ENCODE assay signal across 12 cellular contexts in the genomic region with DNA sequence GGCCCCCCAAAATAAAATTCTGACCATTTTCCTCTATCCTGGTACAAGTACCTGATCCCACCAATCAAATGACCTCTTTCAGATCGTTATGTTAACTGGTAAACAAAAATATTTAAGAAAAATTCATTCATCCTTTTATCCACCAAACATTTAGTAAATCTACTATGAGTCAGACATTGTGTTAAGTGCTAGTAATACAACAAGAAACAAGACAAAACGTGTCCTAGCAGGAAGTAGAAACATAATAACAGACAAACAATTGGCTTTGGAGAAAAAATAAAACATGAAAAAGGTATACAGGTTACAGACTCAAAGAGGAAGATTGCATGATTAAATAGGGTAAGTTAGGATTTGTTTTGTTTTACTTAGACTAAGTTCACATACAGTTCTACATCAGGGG.
"Had no signal": no experiment of that assay in that cellular context is flagged by ENCODE, and none has a peak within 500 bp of the region (broad histone marks: within the 10 kb centered on the region; RNA-seq: fewer than 3 reads in every experiment).

No MANE protein-coding gene starts in this region.

- DNase-seq: effector memory CD8-positive, alpha-beta T cell; erythroblast; heart left ventricle; hippocampal formation; kidney glomerular epithelial cell; mucosa of descending colon; naive thymus-derived CD8-positive, alpha-beta T cell; psoas muscle; stimulated activated naive CD4-positive, alpha-beta T cell treated with Interleukin-2 at 50 U/mL for 16 hours; trophoblast cell had no signal

- H3K9me3 ChIP-seq: heart left ventricle, mucosa of descending colon, neutrophil, psoas muscle had no signal

- H3K27ac ChIP-seq: heart left ventricle, neutrophil, psoas muscle had no signal

- ATAC-seq: effector memory CD8-positive, alpha-beta T cell; heart left ventricle; naive thymus-derived CD8-positive, alpha-beta T cell; psoas muscle; sciatic nerve had no signal

- H3K4me3 ChIP-seq: heart left ventricle, mucosa of descending colon, psoas muscle had no signal

- H3K4me1 ChIP-seq: heart left ventricle, psoas muscle had no signal

- H3K27me3 ChIP-seq: heart left ventricle, neutrophil had no signal
